Comparison of ENCODE assay signal across 1 cellular context in genomic region chr12:6689000-6689882, GRCh38.
TF ChIP-seq lines count a peak whose summit lies in the region.

TSS of gene ZNF384 (minus strand) at chr12:6689375. CDS start at chr12:6679520, 9,855 bp downstream.

TF ChIP-seq in SK-N-SH, 30 proteins besides CTCF, POLR2A, EP300 and RAD21 (continued from another document):
- TF ChIP-seq RXRA (IDR thresholded peaks at IDR 0.05; ENCODE audit: borderline replicate concordance, low read depth) (no peak; the same call in 1 of the 2 replicates), RFX5 (IDR thresholded peaks at IDR 0.05; ENCODE audit: low read length) (no peak; the same call in none of the 2 replicates), IRF3 (IDR thresholded peaks at IDR 0.05; ENCODE audit: low read depth, low read length) (no peak; the same call in 1 of the 2 replicates), USF1 (IDR thresholded peaks at IDR 0.05; ENCODE audit: borderline replicate concordance, low read depth) (peak; percentile 31; the same call in 1 of the 2 replicates), GATA2 (CRISPR knock-in tag; IDR thresholded peaks at IDR 0.05) (no peak), SMC3 (IDR thresholded peaks at IDR 0.05; ENCODE audit: low read depth, low read length) (no peak), PBX3 (IDR thresholded peaks at IDR 0.05) (peak; percentile 15), FOXJ3 (CRISPR knock-in tag; IDR thresholded peaks at IDR 0.05) (no peak), RCOR1 (IDR thresholded peaks at IDR 0.05; ENCODE audit: low read length) (no peak), NRF1 (IDR thresholded peaks at IDR 0.05; ENCODE audit: low read depth, low read length) (no peak), TCF12 (IDR thresholded peaks at IDR 0.05) (peak; percentile 51; the same call in 1 of the 2 replicates), EZH2phosphoT487 (IDR thresholded peaks at IDR 0.05; ENCODE audit: borderline replicate concordance, low read depth) (no peak), MEF2A (IDR thresholded peaks at IDR 0.05; ENCODE audit: borderline replicate concordance, low read depth) (no peak; the same call in 1 of the 2 replicates)
